ENCODE assay signal across 18 cellular contexts in genomic region chr20:6635034-6635736, GRCh38.
DNase-seq lines count a peak whose midpoint lies in the region; ATAC-seq, FAIRE-seq and TF ChIP-seq lines count a peak whose summit lies in the region.
"Had no signal": no experiment of that assay in that cellular context is flagged by ENCODE, and none has a peak within 500 bp of the region (broad histone marks: within the 10 kb centered on the region; RNA-seq: fewer than 3 reads in every experiment).

No MANE protein-coding gene starts in this region.

- no peak for TF ChIP-seq EP300 in suprapubic skin (IDR thresholded peaks at IDR 0.05)

- no peak overlapping the region for H2AFZ ChIP-seq in MM.1S (ENCODE audit: low read length)

- no peaks in the 10 kb centered on the region for H3K27me3 ChIP-seq in MM.1S (replicated peaks; ENCODE audit: insufficient read depth, low read length)
- H3K27me3 ChIP-seq in small intestine (ENCODE audit: control insufficient read depth in 2 of 2, insufficient read depth in 2 of 2, low read length in 2 of 2): no peaks in the 10 kb centered on the region
- H3K27me3 ChIP-seq in suprapubic skin: no peaks in the 10 kb centered on the region
- no peaks in the 10 kb centered on the region for H3K27me3 ChIP-seq in esophagus squamous epithelium
- H3K27me3 ChIP-seq: neutrophil, uterus had no signal

- H3K4me1 ChIP-seq in MM.1S (ENCODE audit: low read length) (no peaks in the 10 kb centered on the region; the same call in 1 of the 2 replicates), small intestine (ENCODE audit: control insufficient read depth in 2 of 2, insufficient read depth in 1 of 2, low read depth in 1 of 2, low read length in 1 of 2) (no peaks in the 10 kb centered on the region), suprapubic skin (peaks cover 30% of the 10 kb centered on the region), esophagus squamous epithelium (peaks cover 0 to 19% (median 9%) of the 10 kb centered on the region in 3 donors)
- H3K4me1 ChIP-seq: uterus had no signal

- peak; percentile 24 for DNase-seq in MM.1S
- peak; percentile 68 for DNase-seq in iris pigment epithelial cell (ENCODE audit: low read depth)
- DNase-seq in HCEC 1CT: no peak
- DNase-seq in small intestine: no peak
- DNase-seq in suprapubic skin (ENCODE audit: low spot score in 2 of 2): no peak
- no peak for DNase-seq in esophagus squamous epithelium (lab: John Stamatoyannopoulos, UW)
- DNase-seq: activated CD8-positive, alpha-beta memory T cell treated with anti-CD3 and anti-CD28 coated beads, Interleukin-2, amount 50 U/mL, for 4 hours; activated naive CD4-positive, alpha-beta T cell treated with Interleukin-2 at 50 U/mL for 16 hours; GF-D8; midbrain; NCI-H1092; NCI-H2171 treated with DMSO at 0.1 percent for 48 hours; SHP77 treated with DMSO at 0.1 percent for 48 hours; stimulated activated naive CD8-positive, alpha-beta T cell treated with anti-CD3 and anti-CD28 coated beads, Interleukin-15, amount 100 ng/mL, for 72 hours; uterus had no signal

- no peaks in the 10 kb centered on the region for H3K79me2 ChIP-seq in MM.1S (ENCODE audit: low read length)

- H3K9me3 ChIP-seq in MM.1S (replicated peaks; ENCODE audit: insufficient read depth, low read length) (no peaks in the 10 kb centered on the region), small intestine (ENCODE audit: control insufficient read depth, low read depth) (no peaks in the 10 kb centered on the region), suprapubic skin (no peaks in the 10 kb centered on the region), esophagus squamous epithelium (no peaks in the 10 kb centered on the region)
- H3K9me3 ChIP-seq: neutrophil, uterus had no signal

- intact Hi-C loops in esophagus squamous epithelium (cut with DNase I): loop anchor here (5.0 to 10.0 kb wide), 2 partner anchors 130 to 187 kb away; partner anchors contain the start of gene BMP2

- H3K27ac ChIP-seq in MM.1S (ENCODE audit: low read length) (no peak overlapping the region), small intestine (ENCODE audit: low read depth in 1 of 2, low read length in 1 of 2) (no peak overlapping the region), suprapubic skin (no peak overlapping the region), esophagus squamous epithelium (no peak overlapping the region)
- H3K27ac ChIP-seq: neutrophil, uterus had no signal

- ATAC-seq in GM18907 (IDR thresholded peaks at IDR 0.05; ENCODE audit: unreplicated experiment): peak; percentile 83
- ATAC-seq in HG02678 (IDR thresholded peaks at IDR 0.05; ENCODE audit: unreplicated experiment): peak; percentile 76
- ATAC-seq: stimulated activated naive CD8-positive, alpha-beta T cell treated with anti-CD3 and anti-CD28 coated beads, Interleukin-15, amount 100 ng/mL, for 72 hours had no signal

- H4K20me1 ChIP-seq in MM.1S (ENCODE audit: insufficient read depth, low read length): no peaks in the 10 kb centered on the region

- H3F3A ChIP-seq in MM.1S (ENCODE audit: insufficient read depth, low read length): no peaks in the 10 kb centered on the region

- WGBS in small intestine, 3 donors: 82 to 94% (median 83%) methylated on average over 1 of the region's 1 CpG
- WGBS in suprapubic skin: 87% methylated on average over 1 of the region's 1 CpG
- WGBS in esophagus squamous epithelium, 2 donors: 86 to 88% methylated on average over 1 of the region's 1 CpG

- no peak overlapping the region for H3K9ac ChIP-seq in MM.1S (ENCODE audit: low read length)

- TF ChIP-seq POLR2A in suprapubic skin (IDR thresholded peaks at IDR 0.05) (no peak), esophagus squamous epithelium (IDR thresholded peaks at IDR 0.05) (no peak)

- FAIRE-seq in small intestine (lab: Jason Lieb, UNC): no peak

- H3K4me2 ChIP-seq in MM.1S (ENCODE audit: low read depth, low read length): no peak overlapping the region

- no peaks in the 10 kb centered on the region for H3K9me2 ChIP-seq in MM.1S (replicated peaks; ENCODE audit: insufficient read depth, low read length)

- H3K36me3 ChIP-seq in MM.1S (replicated peaks; ENCODE audit: insufficient read depth, low read length): no peaks in the 10 kb centered on the region
- H3K36me3 ChIP-seq in small intestine (ENCODE audit: control insufficient read depth in 2 of 2, insufficient read depth in 2 of 2, low read length in 2 of 2): no peaks in the 10 kb centered on the region
- H3K36me3 ChIP-seq in suprapubic skin: no peaks in the 10 kb centered on the region
- no peaks in the 10 kb centered on the region for H3K36me3 ChIP-seq in esophagus squamous epithelium
- H3K36me3 ChIP-seq: neutrophil, uterus had no signal

- no peak overlapping the region for H3K4me3 ChIP-seq in MM.1S (ENCODE audit: low read length)
- no peak overlapping the region for H3K4me3 ChIP-seq in small intestine (ENCODE audit: low read depth in 1 of 2, low read length in 2 of 2)
- no peak overlapping the region for H3K4me3 ChIP-seq in suprapubic skin
- no peak overlapping the region for H3K4me3 ChIP-seq in esophagus squamous epithelium
- H3K4me3 ChIP-seq: uterus had no signal

- TF ChIP-seq CTCF in MM.1S (IDR thresholded peaks at IDR 0.05; ENCODE audit: low read length) (no peak), suprapubic skin (IDR thresholded peaks at IDR 0.05) (no peak), esophagus squamous epithelium (IDR thresholded peaks at IDR 0.05) (no peak)

Comparison
In these comparisons a context has a peak if more than half of its experiments do, and no peak if none do; other contexts are left out.
1. DNase-seq: peak in MM.1S (single experiment) and iris pigment epithelial cell (single experiment); none in HCEC 1CT (single experiment), small intestine (single experiment), suprapubic skin (0 of 2) and esophagus squamous epithelium (single experiment).